In genomic region chr4:40150932-40151331, GRCh38 we compare ENCODE assay signal across 27 cellular contexts. TPM values are rescaled to one million over a fixed set of nuclear protein-coding genes. Genes with fewer than 3 reads are reported as not detected.
DNase-seq lines count a peak whose midpoint lies in the region; ATAC-seq and TF ChIP-seq lines count a peak whose summit lies in the region.
"Had no signal": no experiment of that assay in that cellular context is flagged by ENCODE, and none has a peak within 500 bp of the region (broad histone marks: within the 10 kb centered on the region; RNA-seq: fewer than 3 reads in every experiment).

No MANE protein-coding gene starts in this region.

- H4K20me1 ChIP-seq in BLaER1 = no peaks in the 10 kb centered on the region

- H3K27ac ChIP-seq in BLaER1 (no peak overlapping the region), body of pancreas (no peak overlapping the region)
- H3K27ac ChIP-seq: C4-2B, gastrocnemius medialis, lower lobe of right lung, tibial artery had no signal

- DNase-seq in activated B cell treated with CpG ODN at 0.5 μM for 24 hours (no peak), mesothelial cell of epicardium (ENCODE audit: low spot score in 2 of 2, unreplicated experiment in 2 of 2) (no peak), COLO668 (lab: John Stamatoyannopoulos, UW; ENCODE audit: unreplicated experiment) (no peak), body of pancreas (no peak), Kasumi-1 (lab: John Stamatoyannopoulos, UW) (no peak)
- DNase-seq: activated CD4-positive, alpha-beta T cell treated with anti-CD3 and anti-CD28 coated beads for 4 hours; activated naive CD8-positive, alpha-beta T cell treated with anti-CD3 and anti-CD28 coated beads for 36 hours; DMS153; effector CD4-positive, alpha-beta T cell; gastrocnemius medialis; GDM1; islet precursor cell; lower lobe of right lung; NCI-H1092 treated with DMSO at 0.1 percent for 48 hours; NCI-H1930; NCI-H82; nucleus accumbens; stimulated activated naive CD4-positive, alpha-beta T cell; T-helper 1 cell; tibial artery had no signal

- POLR2A ChIA-PET in activated B cell treated with CpG ODN at 0.5 μM for 24 hours (lab: Charles Lee) = interaction anchor here (0.6 to 4.0 kb wide), 7 partner anchors 33 to 166 kb away, joined by 3 to 53 read pairs (median 8); partner anchors contain the start of genes N4BP2 and RHOH

- H3K4me3 Mint-ChIP-seq in activated B cell treated with CpG ODN at 0.5 μM for 24 hours (no peak overlapping the region), mesothelial cell of epicardium (no peak overlapping the region)
- H3K4me3 Mint-ChIP-seq: activated naive CD8-positive, alpha-beta T cell treated with anti-CD3 and anti-CD28 coated beads for 36 hours; brain had no signal

- H3K36me3 ChIP-seq in BLaER1 (peaks cover 22% of the 10 kb centered on the region), body of pancreas (replicated peaks in 1 of 2; ENCODE audit: insufficient read depth in 1 of 2, low read depth in 2 of 2) (no peaks in the 10 kb centered on the region)
- H3K36me3 ChIP-seq: gastrocnemius medialis had no signal

- no peak overlapping the region for H3K9ac ChIP-seq in BLaER1

- peaks cover 20% of the 10 kb centered on the region; the same call in 1 of the 2 replicates for H3K9me3 ChIP-seq in BLaER1
- no peaks in the 10 kb centered on the region for H3K9me3 ChIP-seq in body of pancreas
- H3K9me3 ChIP-seq: gastrocnemius medialis, lower lobe of right lung, tibial artery had no signal

- H3K27me3 Mint-ChIP-seq in activated B cell treated with CpG ODN at 0.5 μM for 24 hours (no peaks in the 10 kb centered on the region), mesothelial cell of epicardium (ENCODE audit: low read depth) (no peaks in the 10 kb centered on the region)
- H3K27me3 Mint-ChIP-seq: activated naive CD8-positive, alpha-beta T cell treated with anti-CD3 and anti-CD28 coated beads for 36 hours; brain had no signal

- intact Hi-C loops in activated B cell treated with CpG ODN at 0.5 μM for 24 hours (cut with micrococcal nuclease) = loop anchor here (1.0 to 2.0 kb wide), 9 partner anchors 33 to 568 kb away; partner anchors contain the start of gene RHOH
- intact Hi-C loops in body of pancreas (cut with DNase I) = loop anchor here (5.0 kb wide), 1 partner anchor 156 kb away; no protein-coding TSS in a partner anchor

- TF ChIP-seq CTCF in activated B cell treated with CpG ODN at 0.5 μM for 24 hours (IDR thresholded peaks at IDR 0.05) (no peak), mesothelial cell of epicardium (IDR thresholded peaks at IDR 0.05; ENCODE audit: unreplicated experiment) (no peak), body of pancreas (IDR thresholded peaks at IDR 0.05) (no peak)

- H3K4me2 ChIP-seq in BLaER1 = peak overlapping the region; percentile 31
- H3K4me2 ChIP-seq: smooth muscle cell had no signal

- 37 to 50% methylated on average over 3 of the region's 3 CpGs for WGBS in body of pancreas, 2 donors

- ATAC-seq in HG03175 (IDR thresholded peaks at IDR 0.05; ENCODE audit: unreplicated experiment) = peak; percentile 64
- no peak for ATAC-seq in activated B cell treated with CpG ODN at 0.5 μM for 24 hours (ENCODE audit: low read depth)
- no peak for ATAC-seq in esophagus mucosa
- ATAC-seq in body of pancreas = no peak
- ATAC-seq: gastrocnemius medialis, lower lobe of right lung had no signal

- no peak for TF ChIP-seq POLR2A in body of pancreas (IDR thresholded peaks at IDR 0.05)

- H3K27ac Mint-ChIP-seq in activated B cell treated with CpG ODN at 0.5 μM for 24 hours (peak overlapping the region; percentile 19), mesothelial cell of epicardium (peak overlapping the region; percentile 45)
- H3K27ac Mint-ChIP-seq: brain had no signal

- H3K36me3 Mint-ChIP-seq in activated B cell treated with CpG ODN at 0.5 μM for 24 hours (ENCODE audit: low read depth) (peaks cover 8% of the 10 kb centered on the region), mesothelial cell of epicardium (peaks cover 40% of the 10 kb centered on the region)

- CTCF ChIA-PET in activated B cell treated with CpG ODN at 0.5 μM for 24 hours (lab: Charles Lee) = interaction anchor here (1.2 to 4.7 kb wide), 9 partner anchors 33 to 175 kb away, joined by 4 to 69 read pairs (median 12); partner anchors contain the start of genes N4BP2 and RHOH

- H3K27me3 ChIP-seq in BLaER1 (no peaks in the 10 kb centered on the region), body of pancreas (no peaks in the 10 kb centered on the region)
- H3K27me3 ChIP-seq: gastrocnemius medialis, tibial artery had no signal

- peaks cover 38% of the 10 kb centered on the region for H3K4me1 Mint-ChIP-seq in activated B cell treated with CpG ODN at 0.5 μM for 24 hours
- H3K4me1 Mint-ChIP-seq in mesothelial cell of epicardium = peaks cover 3% of the 10 kb centered on the region
- H3K4me1 Mint-ChIP-seq: brain had no signal

- H3K4me1 ChIP-seq in BLaER1 = peaks cover 21% of the 10 kb centered on the region
- peaks cover 7% of the 10 kb centered on the region for H3K4me1 ChIP-seq in body of pancreas
- H3K4me1 ChIP-seq: gastrocnemius medialis, lower lobe of right lung, tibial artery had no signal

- H3K4me3 ChIP-seq in BLaER1 = no peak overlapping the region
- no peak overlapping the region for H3K4me3 ChIP-seq in body of pancreas
- H3K4me3 ChIP-seq: gastrocnemius medialis, lower lobe of right lung, smooth muscle cell, tibial artery had no signal

- peaks cover 3% of the 10 kb centered on the region for H3K9me3 Mint-ChIP-seq in activated B cell treated with CpG ODN at 0.5 μM for 24 hours
- H3K9me3 Mint-ChIP-seq in mesothelial cell of epicardium = peaks cover 14% of the 10 kb centered on the region

RNA-seq across cellular contexts. Expression of gene RHOH, which starts 45.9 kb away (rescaled TPM):
- total RNA-seq in activated B cell treated with CpG ODN at 0.5 μM for 24 hours = 174 and 183 TPM in 2 replicates
- 0.25 to 0.40 TPM (median 0.29 TPM) in 3 replicates for total RNA-seq in mesothelial cell of epicardium
- 1.2 TPM for total RNA-seq in esophagus mucosa
- 1 to 10 TPM; 2.9 to 7.9 TPM for total RNA-seq in body of pancreas
- total RNA-seq: chondrocyte, smooth muscle cell had no signal

Comparison
In these comparisons a context has a peak if more than half of its experiments do, and no peak if none do; other contexts are left out.
1. RNA of gene RHOH, which starts 45.9 kb away (total RNA-seq): 174 to 183 TPM in activated B cell treated with CpG ODN at 0.5 μM for 24 hours; 2.9 to 7.9 TPM in body of pancreas, 1.2 TPM in esophagus mucosa (single experiment) and 0.25 to 0.40 TPM in mesothelial cell of epicardium; every median in the first group is over 10 times any median in the second.